9 cellular contexts compared by ENCODE assay signal in the genomic region with DNA sequence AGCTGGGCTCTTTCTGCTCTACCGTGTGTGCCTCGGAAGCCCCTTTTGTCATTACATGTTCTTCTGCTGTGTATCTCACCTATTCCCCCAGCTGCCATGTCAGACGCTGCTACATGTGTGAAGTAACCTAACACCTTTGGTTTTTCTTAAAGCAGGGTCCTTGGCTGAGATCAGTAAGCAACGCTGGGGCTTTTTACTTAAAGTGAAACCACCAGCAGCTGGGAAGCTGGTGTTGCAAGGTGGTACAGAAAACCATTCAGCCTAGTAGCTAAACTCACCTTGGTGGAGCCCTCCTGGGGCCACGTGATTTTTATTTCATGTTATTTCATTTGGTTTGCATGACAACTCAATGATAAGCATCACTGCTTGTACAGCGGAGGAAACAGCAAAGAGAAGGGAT.
DNase-seq lines count a peak whose midpoint lies in the region; ATAC-seq and TF ChIP-seq lines count a peak whose summit lies in the region.
"Had no signal": no experiment of that assay in that cellular context is flagged by ENCODE, and none has a peak within 500 bp of the region (broad histone marks: within the 10 kb centered on the region; RNA-seq: fewer than 3 reads in every experiment).

No MANE protein-coding gene starts in this region.

- no peaks in the 10 kb centered on the region for H3K36me3 ChIP-seq in breast epithelium

- peak; percentile 56 for ATAC-seq in GM21786 (IDR thresholded peaks at IDR 0.05; ENCODE audit: unreplicated experiment)
- peak; percentile 34 for ATAC-seq in HG03565 (IDR thresholded peaks at IDR 0.05; ENCODE audit: unreplicated experiment)

- intact Hi-C loops in breast epithelium (cut with DNase I; ENCODE audit: low total_unique reads), result no loop called here

- no peak for TF ChIP-seq POLR2A in breast epithelium (IDR thresholded peaks at IDR 0.05)

- peaks cover 11% of the 10 kb centered on the region for H3K27me3 Mint-ChIP-seq in nephron progenitor cell (ENCODE audit: low read depth, poor library complexity)

- H3K4me3 Mint-ChIP-seq in nephron progenitor cell, result no peak overlapping the region

- H3K9me3 ChIP-seq in breast epithelium, result no peaks in the 10 kb centered on the region

- H3K27ac Mint-ChIP-seq in nephron progenitor cell, result peak overlapping the region; percentile 35

- no peak overlapping the region for H3K27ac ChIP-seq in breast epithelium

- peaks cover 10% of the 10 kb centered on the region for H3K9me3 Mint-ChIP-seq in nephron progenitor cell

- peaks cover 46% of the 10 kb centered on the region for H3K4me1 Mint-ChIP-seq in nephron progenitor cell

- H3K36me3 Mint-ChIP-seq in nephron progenitor cell (ENCODE audit: low read depth), result peaks cover 5% of the 10 kb centered on the region

- H3K27me3 ChIP-seq in breast epithelium, result no peaks in the 10 kb centered on the region

- TF ChIP-seq CTCF in nephron progenitor cell (IDR thresholded peaks at IDR 0.05) (no peak), breast epithelium (IDR thresholded peaks at IDR 0.05) (no peak)

- DNase-seq in NCI-H524 (lab: John Stamatoyannopoulos, UW) (peak; percentile 14 to 57), NCI-H524 treated with DMSO at 0.1 percent for 48 hours (lab: John Stamatoyannopoulos, UW) (no peak), nephron progenitor cell (no peak), NCI-H82 treated with DMSO at 0.1 percent for 48 hours (lab: John Stamatoyannopoulos, UW; ENCODE audit: unreplicated experiment) (no peak), breast epithelium (ENCODE audit: low spot score in 2 of 2) (no peak), NCI-H69 (lab: John Stamatoyannopoulos, UW) (no peak)
- DNase-seq: posterior cingulate gyrus had no signal

- no peaks in the 10 kb centered on the region for H3K4me1 ChIP-seq in breast epithelium

- no peak overlapping the region for H3K4me3 ChIP-seq in breast epithelium

Comparison
In these comparisons a context has a peak if more than half of its experiments do, and no peak if none do; other contexts are left out.
1. DNase-seq: peak in NCI-H524 (2 of 2); none in NCI-H524 treated with DMSO at 0.1 percent for 48 hours (single experiment), nephron progenitor cell (single experiment), NCI-H82 treated with DMSO at 0.1 percent for 48 hours (single experiment), breast epithelium (0 of 2) and NCI-H69 (single experiment).